19 cellular contexts compared by ENCODE assay signal in genomic region chr13:29920018-29920643, GRCh38.
"Had no signal": no experiment of that assay in that cellular context is flagged by ENCODE, and none has a peak within 500 bp of the region (broad histone marks: within the 10 kb centered on the region; RNA-seq: fewer than 3 reads in every experiment).

No MANE protein-coding gene starts in this region.

- H3K36me3 ChIP-seq: spleen, thoracic aorta, WERI-Rb-1 had no signal

- ATAC-seq: activated CD8-positive, alpha-beta T cell treated with anti-CD3 and anti-CD28 coated beads, Interleukin-2, amount 10 ng/mL, durations not matched to agents 7 days and 5 days; naive thymus-derived CD4-positive, alpha-beta T cell; T-cell had no signal

- H3K4me3 ChIP-seq: hepatocyte, spleen, thoracic aorta had no signal

- H3K79me2 ChIP-seq: hepatocyte had no signal

- H3K27ac ChIP-seq: hepatocyte, spleen, thoracic aorta, WERI-Rb-1 had no signal

- H3K27me3 ChIP-seq: hepatocyte, spleen had no signal

- DNase-seq: activated CD4-positive, alpha-beta T cell treated with anti-CD3 and anti-CD28 coated beads, Interleukin-2, amount 50 U/mL, for 1 hour; activated CD4-positive, CD25-positive, alpha-beta regulatory T cell treated with anti-CD3 and anti-CD28 coated beads, Interleukin-2, amount 50 U/mL, for 72 hours; activated CD8-positive, alpha-beta T cell treated with anti-CD3 and anti-CD28 coated beads, Interleukin-2, amount 10 ng/mL, durations not matched to agents 7 days and 5 days; activated gamma-delta T cell treated with Interleukin-2 at 50 U/mL for 16 hours; aorta; effector CD8-positive, alpha-beta T cell; erythroblast; foreskin melanocyte; glutamatergic neuron; immature natural killer cell; naive thymus-derived CD4-positive, alpha-beta T cell; retina; spleen; stimulated activated CD4-positive, alpha-beta T cell treated with anti-CD3 and anti-CD28 coated beads, Interleukin-4, amount 100 ng/mL, for 1 hour; stimulated activated naive CD4-positive, alpha-beta T cell treated with Interleukin-2 at 50 U/mL for 16 hours; T-cell; WERI-Rb-1 had no signal

- H2AFZ ChIP-seq: hepatocyte had no signal

- H3K4me2 ChIP-seq: hepatocyte had no signal

- H3K9me3 ChIP-seq: spleen, thoracic aorta had no signal
